1 cellular context compared by ENCODE assay signal in genomic region chr16:77364770-77365169, GRCh38.
TF ChIP-seq lines count a peak whose summit lies in the region.

No MANE protein-coding gene starts in this region.

TF ChIP-seq in HEK293, 187 proteins besides CTCF, POLR2A, EP300 and RAD21 (continued from another document):
- no peak for TF ChIP-seq PRDM6 (tag by site-specific recombination; IDR thresholded peaks at IDR 0.05)
- no peak for TF ChIP-seq KLF9 (tag by site-specific recombination; IDR thresholded peaks at IDR 0.05; ENCODE audit: low read depth)
- no peak for TF ChIP-seq ZBTB1 (tag by site-specific recombination; IDR thresholded peaks at IDR 0.05)
- no peak for TF ChIP-seq ZSCAN18 (tag by site-specific recombination; IDR thresholded peaks at IDR 0.05)
- TF ChIP-seq ZNF704 (tag by site-specific recombination; IDR thresholded peaks at IDR 0.05) = no peak
- TF ChIP-seq TRIM28 (IDR thresholded peaks at IDR 0.05; ENCODE audit: borderline replicate concordance, low read length) = no peak
- no peak for TF ChIP-seq ZNF596 (tag by site-specific recombination; IDR thresholded peaks at IDR 0.05)
- TF ChIP-seq ZBTB17 (tag by site-specific recombination; IDR thresholded peaks at IDR 0.05) = no peak
- TF ChIP-seq ZNF664 (tag by site-specific recombination; IDR thresholded peaks at IDR 0.05) = no peak
- peak; percentile 59 for TF ChIP-seq KLF1 (tag by site-specific recombination; IDR thresholded peaks at IDR 0.05)
- TF ChIP-seq ZNF701 (tag by site-specific recombination; IDR thresholded peaks at IDR 0.05) = no peak
